33 cellular contexts compared by ENCODE assay signal in the genomic region with DNA sequence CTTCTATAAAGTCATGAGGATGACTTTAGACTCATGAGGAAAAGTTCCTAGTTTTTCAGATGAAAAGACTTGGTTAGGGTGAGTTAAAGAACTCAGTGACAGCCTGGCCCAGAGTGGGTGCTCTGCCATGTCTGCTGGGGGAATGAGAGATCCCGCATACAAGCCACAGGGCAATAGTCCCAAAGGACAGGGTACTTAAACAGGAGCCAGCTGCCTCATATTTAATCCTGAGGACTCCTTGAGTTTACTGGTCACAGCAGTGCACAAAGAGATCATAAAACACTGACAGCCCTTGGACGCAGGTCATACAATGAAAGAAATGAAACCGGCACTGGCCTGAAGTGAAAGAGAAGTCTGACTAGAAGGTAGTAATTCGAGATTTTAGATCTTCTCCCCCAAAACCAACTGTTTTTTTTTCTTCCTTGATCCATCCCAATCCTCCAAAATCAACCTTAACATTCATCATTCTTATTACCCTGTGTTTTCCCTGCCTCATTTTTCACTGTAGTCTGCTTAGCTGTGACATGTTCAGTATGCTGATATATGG.
DNase-seq lines count a peak whose midpoint lies in the region; ATAC-seq and TF ChIP-seq lines count a peak whose summit lies in the region.
"Had no signal": no experiment of that assay in that cellular context is flagged by ENCODE, and none has a peak within 500 bp of the region (broad histone marks: within the 10 kb centered on the region; RNA-seq: fewer than 3 reads in every experiment).

No MANE protein-coding gene starts in this region.

- peak; percentile 29 for DNase-seq in NCI-H2107 treated with DMSO at 0.1 percent for 48 hours (lab: John Stamatoyannopoulos, UW; ENCODE audit: unreplicated experiment)
- DNase-seq in NCI-H2107 (lab: John Stamatoyannopoulos, UW): no peak
- peak; percentile 68 for DNase-seq in NCI-H2171 treated with DMSO at 0.1 percent for 48 hours (lab: John Stamatoyannopoulos, UW)
- DNase-seq in glutamatergic neuron: no peak
- DNase-seq in SIG-M5 (lab: John Stamatoyannopoulos, UW): no peak
- DNase-seq in activated naive CD4-positive, alpha-beta T cell treated with Interleukin-2 at 50 U/mL for 16 hours: no peak
- no peak for DNase-seq in WTC11 (ENCODE audit: low spot score)
- DNase-seq in stimulated activated CD4-positive, alpha-beta T cell treated with anti-CD3 and anti-CD28 coated beads, Interleukin-2, amount 100 ng/mL, for 48 hours: no peak
- DNase-seq: activated CD4-positive, alpha-beta T cell treated with anti-CD3 and anti-CD28 coated beads for 48 hours; activated CD8-positive, alpha-beta memory T cell treated with anti-CD3 and anti-CD28 coated beads for 24 hours; activated T-cell treated with anti-CD3 and anti-CD28 coated beads for 4 hours; amniotic stem cell; brain microvascular endothelial cell; Calu3; CD4-positive, CD25-positive, alpha-beta regulatory T cell; foreskin fibroblast; GOT3; head of caudate nucleus; lower lobe of right lung; midbrain; natural killer cell; NCI-H1048; NCI-H2081 treated with DMSO at 0.1 percent for 48 hours; NCI-H526; Right ventricle myocardium superior; stimulated activated naive CD4-positive, alpha-beta T cell treated with Interleukin-2 at 50 U/mL for 16 hours; T-helper 2 cell; upper lobe of left lung had no signal

- CTCF ChIA-PET in WTC11 (lab: Charles Lee): no interaction called here

- H3K27ac Mint-ChIP-seq in glutamatergic neuron (ENCODE audit: unreplicated experiment): peak overlapping the region; percentile 31
- no peak overlapping the region for H3K27ac Mint-ChIP-seq in WTC11
- H3K27ac Mint-ChIP-seq: activated naive CD4-positive, alpha-beta T cell treated with anti-CD3 and anti-CD28 coated beads, Interleukin-2, amount 50 U/mL, for 24 hours; activated T-helper 2 cell treated with anti-CD3 and anti-CD28 coated beads, Interferon-gamma antibody, Interleukin-2, Interleukin-4, amounts not matched to agents 10 μg/mL and 5 μg/mL and 100 μg/mL, durations not matched to agents 14 hours and 24 hours and 36 hours; CD4-positive, CD25-positive, alpha-beta regulatory T cell; natural killer cell had no signal

- H3K27me3 Mint-ChIP-seq in glutamatergic neuron (ENCODE audit: unreplicated experiment) (no peaks in the 10 kb centered on the region), WTC11 (ENCODE audit: low read depth) (peaks cover 33% of the 10 kb centered on the region)
- H3K27me3 Mint-ChIP-seq: CD4-positive, CD25-positive, alpha-beta regulatory T cell had no signal

- H3K9me3 Mint-ChIP-seq in glutamatergic neuron (ENCODE audit: unreplicated experiment) (no peaks in the 10 kb centered on the region), WTC11 (no peaks in the 10 kb centered on the region)
- H3K9me3 Mint-ChIP-seq: activated naive CD4-positive, alpha-beta T cell treated with anti-CD3 and anti-CD28 coated beads, Interleukin-2, amount 50 U/mL, for 24 hours; natural killer cell had no signal

- no peak for ATAC-seq in WTC11
- ATAC-seq: esophagus mucosa, GM12878, lower lobe of right lung, natural killer cell, Panc1 had no signal

- POLR2A ChIA-PET in WTC11 (lab: Charles Lee): no interaction called here

- TF ChIP-seq CTCF in glutamatergic neuron (IDR thresholded peaks at IDR 0.05; ENCODE audit: partially characterized antibody, unreplicated experiment) (no peak), WTC11 (IDR thresholded peaks at IDR 0.05) (no peak)

- H3K4me3 Mint-ChIP-seq in glutamatergic neuron (ENCODE audit: unreplicated experiment) (no peak overlapping the region), WTC11 (no peak overlapping the region)
- H3K4me3 Mint-ChIP-seq: activated naive CD4-positive, alpha-beta T cell treated with anti-CD3 and anti-CD28 coated beads, Interleukin-2, amount 50 U/mL, for 24 hours; CD4-positive, CD25-positive, alpha-beta regulatory T cell; natural killer cell had no signal

- H3K4me1 Mint-ChIP-seq in glutamatergic neuron (ENCODE audit: low read depth, unreplicated experiment): peaks cover 5% of the 10 kb centered on the region
- 0 out of 2 replicates have a peak, but pooled peaks cover 3% of the 10 kb centered on the region for H3K4me1 Mint-ChIP-seq in WTC11
- H3K4me1 Mint-ChIP-seq: activated naive CD4-positive, alpha-beta T cell treated with anti-CD3 and anti-CD28 coated beads, Interleukin-2, amount 50 U/mL, for 24 hours; CD4-positive, CD25-positive, alpha-beta regulatory T cell; natural killer cell had no signal

- H3K36me3 Mint-ChIP-seq in glutamatergic neuron (ENCODE audit: unreplicated experiment) (no peaks in the 10 kb centered on the region), WTC11 (peaks cover 4% of the 10 kb centered on the region; the same call in 1 of the 2 replicates)
- H3K36me3 Mint-ChIP-seq: activated naive CD4-positive, alpha-beta T cell treated with anti-CD3 and anti-CD28 coated beads, Interleukin-2, amount 50 U/mL, for 24 hours; CD4-positive, CD25-positive, alpha-beta regulatory T cell; natural killer cell had no signal

TF ChIP-seq in WTC11, 78 proteins besides CTCF, POLR2A, EP300 and RAD21:
- TF ChIP-seq NR3C1 (CRISPR knock-in tag; conservative IDR thresholded peaks at IDR 0.05; ENCODE audit: low read depth) (no peak), SOX15 (CRISPR knock-in tag; IDR thresholded peaks at IDR 0.05) (no peak), ZNF317 (CRISPR knock-in tag; IDR thresholded peaks at IDR 0.05; ENCODE audit: borderline replicate concordance, low read depth) (no peak)
- TF ChIP-seq, protein P1, sequence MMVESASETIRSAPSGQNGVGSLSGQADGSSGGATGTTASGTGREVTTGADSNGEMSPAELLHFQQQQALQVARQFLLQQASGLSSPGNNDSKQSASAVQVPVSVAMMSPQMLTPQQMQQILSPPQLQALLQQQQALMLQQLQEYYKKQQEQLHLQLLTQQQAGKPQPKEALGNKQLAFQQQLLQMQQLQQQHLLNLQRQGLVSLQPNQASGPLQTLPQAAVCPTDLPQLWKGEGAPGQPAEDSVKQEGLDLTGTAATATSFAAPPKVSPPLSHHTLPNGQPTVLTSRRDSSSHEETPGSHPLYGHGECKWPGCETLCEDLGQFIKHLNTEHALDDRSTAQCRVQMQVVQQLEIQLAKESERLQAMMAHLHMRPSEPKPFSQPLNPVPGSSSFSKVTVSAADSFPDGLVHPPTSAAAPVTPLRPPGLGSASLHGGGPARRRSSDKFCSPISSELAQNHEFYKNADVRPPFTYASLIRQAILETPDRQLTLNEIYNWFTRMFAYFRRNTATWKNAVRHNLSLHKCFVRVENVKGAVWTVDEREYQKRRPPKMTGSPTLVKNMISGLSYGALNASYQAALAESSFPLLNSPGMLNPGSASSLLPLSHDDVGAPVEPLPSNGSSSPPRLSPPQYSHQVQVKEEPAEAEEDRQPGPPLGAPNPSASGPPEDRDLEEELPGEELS (CRISPR knock-in tag; IDR thresholded peaks at IDR 0.05): no peak

Comparison
In these comparisons a context has a peak if more than half of its experiments do, and no peak if none do; other contexts are left out.
1. DNase-seq: peak in NCI-H2107 treated with DMSO at 0.1 percent for 48 hours (single experiment) and NCI-H2171 treated with DMSO at 0.1 percent for 48 hours (single experiment); none in NCI-H2107 (single experiment), glutamatergic neuron (single experiment), SIG-M5 (single experiment), activated naive CD4-positive, alpha-beta T cell treated with Interleukin-2 at 50 U/mL for 16 hours (single experiment), WTC11 (single experiment) and stimulated activated CD4-positive, alpha-beta T cell treated with anti-CD3 and anti-CD28 coated beads, Interleukin-2, amount 100 ng/mL, for 48 hours (0 of 2).